1 cellular context compared by ENCODE assay signal in genomic region chr16:3144331-3144881, GRCh38.
TF ChIP-seq lines count a peak whose summit lies in the region.

No MANE protein-coding gene starts in this region.

TF ChIP-seq in HepG2, 621 proteins besides CTCF, POLR2A, EP300 and RAD21 (continues in another document):
- TF ChIP-seq ZBTB42 (CRISPR knock-in tag; IDR thresholded peaks at IDR 0.05) (no peak), KMT2A (CRISPR knock-in tag; IDR thresholded peaks at IDR 0.05) (no peak), NFIB (CRISPR knock-in tag; IDR thresholded peaks at IDR 0.05; ENCODE audit: borderline replicate concordance) (no peak), ZNF180 (CRISPR knock-in tag; IDR thresholded peaks at IDR 0.05; ENCODE audit: borderline replicate concordance, low read depth) (no peak), ZNF724P (CRISPR knock-in tag; IDR thresholded peaks at IDR 0.05; ENCODE audit: borderline replicate concordance) (0 out of 2 replicates have a peak, but pooled peaks have one; percentile 9), ZNF543 (CRISPR knock-in tag; IDR thresholded peaks at IDR 0.05) (no peak), SRY (CRISPR knock-in tag; IDR thresholded peaks at IDR 0.05) (no peak), ZBTB21 (CRISPR knock-in tag; IDR thresholded peaks at IDR 0.05) (no peak), ZNF672 (CRISPR knock-in tag; IDR thresholded peaks at IDR 0.05) (no peak), DMAP1 (CRISPR knock-in tag; IDR thresholded peaks at IDR 0.05) (no peak), HNRNPL (IDR thresholded peaks at IDR 0.05; ENCODE audit: low read depth, low read length) (0 out of 2 replicates have a peak, but pooled peaks have one; percentile 55), TOPORS (CRISPR knock-in tag; IDR thresholded peaks at IDR 0.05) (no peak), ZBTB14 (CRISPR knock-in tag; IDR thresholded peaks at IDR 0.05) (no peak), PPARG (CRISPR knock-in tag; conservative IDR thresholded peaks at IDR 0.05) (no peak), SALL2 (CRISPR knock-in tag; IDR thresholded peaks at IDR 0.05) (0 out of 2 replicates have a peak, but pooled peaks have one; percentile 13), RORA (CRISPR knock-in tag; IDR thresholded peaks at IDR 0.05) (no peak), NFYC (CRISPR knock-in tag; IDR thresholded peaks at IDR 0.05) (no peak), ASH2L (IDR thresholded peaks at IDR 0.05; ENCODE audit: insufficient read length, low read depth, low read length) (no peak), KDM3A (CRISPR knock-in tag; IDR thresholded peaks at IDR 0.05; ENCODE audit: low read depth) (no peak), LCORL (IDR thresholded peaks at IDR 0.05) (no peak), LCORL (CRISPR knock-in tag; IDR thresholded peaks at IDR 0.05) (peak; percentile 11; the same call in 1 of the 2 replicates), UBTF (CRISPR knock-in tag; IDR thresholded peaks at IDR 0.05) (no peak), THAP9 (CRISPR knock-in tag; IDR thresholded peaks at IDR 0.05; ENCODE audit: borderline replicate concordance) (no peak; the same call in 1 of the 2 replicates), POGK (CRISPR knock-in tag; conservative IDR thresholded peaks at IDR 0.05) (peak; percentile 73), TAF15 (IDR thresholded peaks at IDR 0.05; ENCODE audit: low read depth, low read length, poor library complexity, severe bottlenecking) (no peak), KDM2A (CRISPR knock-in tag; IDR thresholded peaks at IDR 0.05; ENCODE audit: borderline replicate concordance, low read depth) (no peak), TBP (CRISPR knock-in tag; IDR thresholded peaks at IDR 0.05) (no peak), ATF3 (CRISPR knock-in tag; IDR thresholded peaks at IDR 0.05) (no peak)
- TF ChIP-seq, protein P1, sequence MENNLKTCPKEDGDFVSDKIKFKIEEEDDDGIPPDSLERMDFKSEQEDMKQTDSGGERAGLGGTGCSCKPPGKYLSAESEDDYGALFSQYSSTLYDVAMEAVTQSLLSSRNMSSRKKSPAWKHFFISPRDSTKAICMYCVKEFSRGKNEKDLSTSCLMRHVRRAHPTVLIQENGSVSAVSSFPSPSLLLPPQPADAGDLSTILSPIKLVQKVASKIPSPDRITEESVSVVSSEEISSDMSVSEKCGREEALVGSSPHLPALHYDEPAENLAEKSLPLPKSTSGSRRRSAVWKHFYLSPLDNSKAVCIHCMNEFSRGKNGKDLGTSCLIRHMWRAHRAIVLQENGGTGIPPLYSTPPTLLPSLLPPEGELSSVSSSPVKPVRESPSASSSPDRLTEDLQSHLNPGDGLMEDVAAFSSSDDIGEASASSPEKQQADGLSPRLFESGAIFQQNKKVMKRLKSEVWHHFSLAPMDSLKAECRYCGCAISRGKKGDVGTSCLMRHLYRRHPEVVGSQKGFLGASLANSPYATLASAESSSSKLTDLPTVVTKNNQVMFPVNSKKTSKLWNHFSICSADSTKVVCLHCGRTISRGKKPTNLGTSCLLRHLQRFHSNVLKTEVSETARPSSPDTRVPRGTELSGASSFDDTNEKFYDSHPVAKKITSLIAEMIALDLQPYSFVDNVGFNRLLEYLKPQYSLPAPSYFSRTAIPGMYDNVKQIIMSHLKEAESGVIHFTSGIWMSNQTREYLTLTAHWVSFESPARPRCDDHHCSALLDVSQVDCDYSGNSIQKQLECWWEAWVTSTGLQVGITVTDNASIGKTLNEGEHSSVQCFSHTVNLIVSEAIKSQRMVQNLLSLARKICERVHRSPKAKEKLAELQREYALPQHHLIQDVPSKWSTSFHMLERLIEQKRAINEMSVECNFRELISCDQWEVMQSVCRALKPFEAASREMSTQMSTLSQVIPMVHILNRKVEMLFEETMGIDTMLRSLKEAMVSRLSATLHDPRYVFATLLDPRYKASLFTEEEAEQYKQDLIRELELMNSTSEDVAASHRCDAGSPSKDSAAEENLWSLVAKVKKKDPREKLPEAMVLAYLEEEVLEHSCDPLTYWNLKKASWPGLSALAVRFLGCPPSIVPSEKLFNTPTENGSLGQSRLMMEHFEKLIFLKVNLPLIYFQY (CRISPR knock-in tag; IDR thresholded peaks at IDR 0.05; ENCODE audit: borderline replicate concordance), result no peak
- TF ChIP-seq, protein P2, sequence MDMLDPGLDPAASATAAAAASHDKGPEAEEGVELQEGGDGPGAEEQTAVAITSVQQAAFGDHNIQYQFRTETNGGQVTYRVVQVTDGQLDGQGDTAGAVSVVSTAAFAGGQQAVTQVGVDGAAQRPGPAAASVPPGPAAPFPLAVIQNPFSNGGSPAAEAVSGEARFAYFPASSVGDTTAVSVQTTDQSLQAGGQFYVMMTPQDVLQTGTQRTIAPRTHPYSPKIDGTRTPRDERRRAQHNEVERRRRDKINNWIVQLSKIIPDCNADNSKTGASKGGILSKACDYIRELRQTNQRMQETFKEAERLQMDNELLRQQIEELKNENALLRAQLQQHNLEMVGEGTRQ (IDR thresholded peaks at IDR 0.05; ENCODE audit: low read depth, low read length), result no peak
- TF ChIP-seq, protein P2 (CRISPR knock-in tag; IDR thresholded peaks at IDR 0.05; ENCODE audit: borderline replicate concordance), result no peak
- TF ChIP-seq, protein P3, sequence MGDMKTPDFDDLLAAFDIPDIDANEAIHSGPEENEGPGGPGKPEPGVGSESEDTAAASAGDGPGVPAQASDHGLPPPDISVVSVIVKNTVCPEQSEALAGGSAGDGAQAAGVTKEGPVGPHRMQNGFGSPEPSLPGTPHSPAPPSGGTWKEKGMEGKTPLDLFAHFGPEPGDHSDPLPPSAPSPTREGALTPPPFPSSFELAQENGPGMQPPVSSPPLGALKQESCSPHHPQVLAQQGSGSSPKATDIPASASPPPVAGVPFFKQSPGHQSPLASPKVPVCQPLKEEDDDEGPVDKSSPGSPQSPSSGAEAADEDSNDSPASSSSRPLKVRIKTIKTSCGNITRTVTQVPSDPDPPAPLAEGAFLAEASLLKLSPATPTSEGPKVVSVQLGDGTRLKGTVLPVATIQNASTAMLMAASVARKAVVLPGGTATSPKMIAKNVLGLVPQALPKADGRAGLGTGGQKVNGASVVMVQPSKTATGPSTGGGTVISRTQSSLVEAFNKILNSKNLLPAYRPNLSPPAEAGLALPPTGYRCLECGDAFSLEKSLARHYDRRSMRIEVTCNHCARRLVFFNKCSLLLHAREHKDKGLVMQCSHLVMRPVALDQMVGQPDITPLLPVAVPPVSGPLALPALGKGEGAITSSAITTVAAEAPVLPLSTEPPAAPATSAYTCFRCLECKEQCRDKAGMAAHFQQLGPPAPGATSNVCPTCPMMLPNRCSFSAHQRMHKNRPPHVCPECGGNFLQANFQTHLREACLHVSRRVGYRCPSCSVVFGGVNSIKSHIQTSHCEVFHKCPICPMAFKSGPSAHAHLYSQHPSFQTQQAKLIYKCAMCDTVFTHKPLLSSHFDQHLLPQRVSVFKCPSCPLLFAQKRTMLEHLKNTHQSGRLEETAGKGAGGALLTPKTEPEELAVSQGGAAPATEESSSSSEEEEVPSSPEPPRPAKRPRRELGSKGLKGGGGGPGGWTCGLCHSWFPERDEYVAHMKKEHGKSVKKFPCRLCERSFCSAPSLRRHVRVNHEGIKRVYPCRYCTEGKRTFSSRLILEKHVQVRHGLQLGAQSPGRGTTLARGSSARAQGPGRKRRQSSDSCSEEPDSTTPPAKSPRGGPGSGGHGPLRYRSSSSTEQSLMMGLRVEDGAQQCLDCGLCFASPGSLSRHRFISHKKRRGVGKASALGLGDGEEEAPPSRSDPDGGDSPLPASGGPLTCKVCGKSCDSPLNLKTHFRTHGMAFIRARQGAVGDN (CRISPR knock-in tag; IDR thresholded peaks at IDR 0.05), result peak; percentile 50; the same call in 1 of the 2 replicates
- TF ChIP-seq, protein P4, sequence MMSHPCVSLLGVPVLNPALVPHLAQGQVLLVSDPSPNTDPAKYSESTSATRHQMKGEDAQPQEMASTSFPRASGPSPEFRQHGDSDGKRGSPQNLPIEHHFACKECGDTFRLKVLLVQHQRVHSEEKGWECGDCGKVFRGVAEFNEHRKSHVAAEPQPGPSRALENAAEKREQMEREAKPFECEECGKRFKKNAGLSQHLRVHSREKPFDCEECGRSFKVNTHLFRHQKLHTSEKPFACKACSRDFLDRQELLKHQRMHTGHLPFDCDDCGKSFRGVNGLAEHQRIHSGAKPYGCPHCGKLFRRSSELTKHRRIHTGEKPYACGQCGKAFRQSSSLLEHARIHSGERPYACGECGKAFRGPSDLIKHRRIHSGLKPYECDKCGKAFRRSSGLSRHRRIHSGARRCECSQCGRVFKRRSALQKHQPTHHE (CRISPR knock-in tag; IDR thresholded peaks at IDR 0.05; ENCODE audit: borderline replicate concordance), result no peak
